ENCODE assay signal across 9 cellular contexts in genomic region chr16:73890524-73891500, GRCh38.
DNase-seq lines count a peak whose midpoint lies in the region; ATAC-seq and TF ChIP-seq lines count a peak whose summit lies in the region.
"Had no signal": no experiment of that assay in that cellular context is flagged by ENCODE, and none has a peak within 500 bp of the region (broad histone marks: within the 10 kb centered on the region; RNA-seq: fewer than 3 reads in every experiment).

No MANE protein-coding gene starts in this region.

- no peak for TF ChIP-seq POLR2A in GM18505 (IDR thresholded peaks at IDR 0.05; ENCODE audit: borderline replicate concordance, extremely low read depth, insufficient read depth, insufficient read length)

- H3K4me2 ChIP-seq in OCI-LY3 (ENCODE audit: low read length) = peak overlapping the region; percentile 74

- H2AFZ ChIP-seq in OCI-LY3 (ENCODE audit: low read depth, low read length) = peak overlapping the region; percentile 86

- no peak for DNase-seq in activated naive CD4-positive, alpha-beta T cell treated with anti-CD3 and anti-CD28 coated beads, Interleukin-2, amount 50 U/mL, for 72 hours (ENCODE audit: low spot score in 2 of 2)
- DNase-seq in activated naive CD4-positive, alpha-beta T cell treated with anti-CD3 and anti-CD28 coated beads, Interleukin-2, amount 50 U/mL, for 16 hours = no peak
- DNase-seq in tibial artery (no peak), NK-92 (lab: John Stamatoyannopoulos, UW; ENCODE audit: unreplicated experiment) (no peak)
- DNase-seq: colonic mucosa had no signal

- peaks cover 30% of the 10 kb centered on the region for H3K4me1 ChIP-seq in OCI-LY3 (ENCODE audit: low read length)
- H3K4me1 ChIP-seq in tibial artery = peaks cover 0 to 6% (median 0%) of the 10 kb centered on the region in 4 donors
- H3K4me1 ChIP-seq: colonic mucosa had no signal

- peak overlapping the region in 1 of 2 donors; percentile 1 for H3K27ac Mint-ChIP-seq in activated naive CD4-positive, alpha-beta T cell treated with anti-CD3 and anti-CD28 coated beads, Interleukin-2, amount 50 U/mL, for 72 hours

- no peaks in the 10 kb centered on the region for H3K36me3 ChIP-seq in OCI-LY3 (replicated peaks; ENCODE audit: low read depth, low read length)
- no peaks in the 10 kb centered on the region for H3K36me3 ChIP-seq in tibial artery
- H3K36me3 ChIP-seq: colonic mucosa had no signal

- no peak for TF ChIP-seq CTCF in OCI-LY3 (IDR thresholded peaks at IDR 0.05; ENCODE audit: low read depth, low read length)
- TF ChIP-seq CTCF in tibial artery (IDR thresholded peaks at IDR 0.05) = no peak

- no peaks in the 10 kb centered on the region for H3K36me3 Mint-ChIP-seq in activated naive CD4-positive, alpha-beta T cell treated with anti-CD3 and anti-CD28 coated beads, Interleukin-2, amount 50 U/mL, for 72 hours

- H3K4me3 ChIP-seq in OCI-LY3 (ENCODE audit: low read length) (peak overlapping the region; percentile 69), iPS-18c (ENCODE audit: insufficient read depth, low read depth, low read length) (peak overlapping the region; percentile 26), tibial artery (peak overlapping the region; percentile 31 to 38)
- H3K4me3 ChIP-seq: colonic mucosa had no signal

- no peaks in the 10 kb centered on the region for H3K79me2 ChIP-seq in OCI-LY3 (ENCODE audit: low read length)

- H3K9ac ChIP-seq in OCI-LY3 (ENCODE audit: low read length) = peak overlapping the region; percentile 28; the same call in 1 of the 2 replicates

- H3K27me3 ChIP-seq in OCI-LY3 (ENCODE audit: low read depth, low read length) (peaks cover 20% of the 10 kb centered on the region), tibial artery (peaks cover 0 to 7% of the 10 kb centered on the region in 2 donors)
- H3K27me3 ChIP-seq: colonic mucosa had no signal

- H3K27ac ChIP-seq in OCI-LY3 (ENCODE audit: low read length) (no peak overlapping the region), tibial artery (peak overlapping the region; percentile 36 to 70)
- H3K27ac ChIP-seq: colonic mucosa had no signal

- H3K9me3 ChIP-seq in OCI-LY3 (ENCODE audit: insufficient read depth, low read length) (no peaks in the 10 kb centered on the region), iPS-18c (ENCODE audit: control insufficient read depth, insufficient read depth, low read length) (no peaks in the 10 kb centered on the region), tibial artery (no peaks in the 10 kb centered on the region)
- H3K9me3 ChIP-seq: colonic mucosa had no signal

- no peaks in the 10 kb centered on the region for H4K20me1 ChIP-seq in OCI-LY3 (ENCODE audit: insufficient read depth, low read length)

- H3K9me3 Mint-ChIP-seq in activated naive CD4-positive, alpha-beta T cell treated with anti-CD3 and anti-CD28 coated beads, Interleukin-2, amount 50 U/mL, for 72 hours = no peaks in the 10 kb centered on the region

- intact Hi-C loops in tibial artery (cut with DNase I; ENCODE audit: low total_unique reads) = no loop called here

- peak; percentile 26 to 64 for ATAC-seq in activated naive CD4-positive, alpha-beta T cell treated with anti-CD3 and anti-CD28 coated beads, Interleukin-2, amount 50 U/mL, for 72 hours
- no peak for ATAC-seq in GM21737 (IDR thresholded peaks at IDR 0.05; ENCODE audit: unreplicated experiment)
- ATAC-seq in GM18505 (IDR thresholded peaks at IDR 0.05; ENCODE audit: unreplicated experiment) = no peak

Comparison
In these comparisons a context has a peak if more than half of its experiments do, and no peak if none do; other contexts are left out.
1. ATAC-seq: peak in activated naive CD4-positive, alpha-beta T cell treated with anti-CD3 and anti-CD28 coated beads, Interleukin-2, amount 50 U/mL, for 72 hours (2 of 2); none in GM21737 (single experiment) and GM18505 (single experiment).
2. Peak in every context shown above with its lines, with median percentiles within 50 percentile points of each other: H3K4me3 ChIP-seq.